In the genomic region with DNA sequence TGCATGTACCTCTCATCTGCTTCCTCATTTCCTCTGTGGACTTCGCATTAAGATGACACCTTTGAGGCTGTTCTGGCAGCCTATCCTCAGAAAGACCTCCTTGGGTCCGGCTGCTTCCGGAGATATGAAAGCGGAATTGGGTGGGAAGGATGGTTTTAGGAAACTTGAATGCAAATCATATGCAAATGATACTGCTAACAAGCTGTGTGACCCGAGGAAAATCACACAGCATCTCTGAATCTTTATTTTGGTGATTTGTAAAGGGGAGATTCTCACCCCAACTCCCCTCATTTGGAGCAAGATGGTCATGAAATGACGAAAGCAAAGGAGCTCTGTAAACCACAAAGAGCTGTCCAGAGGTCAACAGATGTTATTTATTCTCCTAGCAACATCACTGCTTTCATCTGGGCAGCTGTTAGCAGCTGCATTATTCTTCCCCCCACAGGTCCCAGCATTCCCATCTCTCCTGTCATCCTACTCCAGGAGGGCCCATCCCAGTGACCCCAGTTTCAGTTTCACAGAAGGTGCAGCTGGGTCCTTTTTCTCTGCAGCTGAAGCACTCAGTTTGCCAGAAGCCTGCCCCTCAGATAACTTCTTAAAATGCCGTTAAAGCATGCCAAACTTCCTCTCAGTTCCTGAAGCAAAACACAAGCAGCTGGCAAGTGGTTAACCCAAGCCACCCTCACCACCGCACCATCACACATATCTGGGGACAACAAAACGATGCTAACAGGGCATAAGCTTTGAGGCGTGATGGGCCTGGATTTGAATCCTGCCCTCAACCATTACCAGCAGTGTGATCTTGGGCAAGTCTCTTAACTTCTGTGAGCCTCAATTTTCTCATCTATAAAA, we compare ENCODE assay signal across 13 cellular contexts.
DNase-seq lines count a peak whose midpoint lies in the region; ATAC-seq and TF ChIP-seq lines count a peak whose summit lies in the region.
"Had no signal": no experiment of that assay in that cellular context is flagged by ENCODE, and none has a peak within 500 bp of the region (broad histone marks: within the 10 kb centered on the region; RNA-seq: fewer than 3 reads in every experiment).

No MANE protein-coding gene starts in this region.

- ATAC-seq in GM18870 (IDR thresholded peaks at IDR 0.05; ENCODE audit: unreplicated experiment) (peak; percentile 57), HG02981 (IDR thresholded peaks at IDR 0.05; ENCODE audit: unreplicated experiment) (peak; percentile 58), naive B cell (ENCODE audit: low read depth in 2 of 2) (peak; percentile 20 to 43)
- no peak for ATAC-seq in activated CD8-positive, alpha-beta T cell treated with anti-CD3 and anti-CD28 coated beads for 36 hours

- no peaks in the 10 kb centered on the region for H3K36me3 Mint-ChIP-seq in activated CD8-positive, alpha-beta T cell treated with anti-CD3 and anti-CD28 coated beads for 36 hours (ENCODE audit: low read depth)
- H3K36me3 Mint-ChIP-seq in naive B cell = peaks cover 0 to 8% of the 10 kb centered on the region in 2 donors

- no peak overlapping the region for H3K4me3 ChIP-seq in adrenal gland
- H3K4me3 ChIP-seq: esophagus squamous epithelium, upper lobe of left lung had no signal

- POLR2A ChIA-PET in activated CD8-positive, alpha-beta T cell treated with anti-CD3 and anti-CD28 coated beads for 36 hours (lab: Charles Lee) = no interaction called here

- CTCF ChIA-PET in activated CD8-positive, alpha-beta T cell treated with anti-CD3 and anti-CD28 coated beads for 36 hours (lab: Charles Lee) = no interaction called here

- H3K27ac Mint-ChIP-seq in activated CD8-positive, alpha-beta T cell treated with anti-CD3 and anti-CD28 coated beads for 36 hours = no peak overlapping the region
- peak overlapping the region in 4 of 6 donors; percentile 10 to 40 (median 34) for H3K27ac Mint-ChIP-seq in naive B cell
- H3K27ac Mint-ChIP-seq: progenitor cell of endocrine pancreas had no signal

- intact Hi-C loops in activated CD8-positive, alpha-beta T cell treated with anti-CD3 and anti-CD28 coated beads for 36 hours (cut with micrococcal nuclease) = no loop called here
- intact Hi-C loops in adrenal gland (cut with DNase I) = no loop called here

- no peaks in the 10 kb centered on the region for H3K9me3 ChIP-seq in adrenal gland (replicated peaks in 1 of 3)
- H3K9me3 ChIP-seq: esophagus squamous epithelium, upper lobe of left lung had no signal

- DNase-seq in activated CD8-positive, alpha-beta T cell treated with anti-CD3 and anti-CD28 coated beads for 36 hours = peak; percentile 25
- no peak for DNase-seq in naive B cell
- no peak for DNase-seq in G401 (ENCODE audit: low spot score)
- DNase-seq in NCI-H510A treated with DMSO at 0.1 percent for 48 hours (lab: John Stamatoyannopoulos, UW) = no peak
- DNase-seq in adrenal gland = no peak
- DNase-seq in SKM-1 treated with dmso at 0.1 percent for 144 hours (lab: John Stamatoyannopoulos, UW; ENCODE audit: unreplicated experiment) = no peak
- DNase-seq: activated CD8-positive, alpha-beta memory T cell treated with anti-CD3 and anti-CD28 coated beads for 24 hours; esophagus squamous epithelium; NCI-H526 treated with DMSO at 0.1 percent for 48 hours; upper lobe of left lung had no signal

- 69 to 79% (median 75%) methylated on average over 10 of the region's 10 CpGs for whole genome bisulfite sequencing in adrenal gland, 4 donors

- H3K9me3 Mint-ChIP-seq in activated CD8-positive, alpha-beta T cell treated with anti-CD3 and anti-CD28 coated beads for 36 hours = no peaks in the 10 kb centered on the region
- peaks cover 0 to 2% (median 0%) of the 10 kb centered on the region in 7 donors for H3K9me3 Mint-ChIP-seq in naive B cell

- H3K4me1 ChIP-seq in adrenal gland (replicated peaks in 1 of 2) = no peaks in the 10 kb centered on the region
- H3K4me1 ChIP-seq: esophagus squamous epithelium, upper lobe of left lung had no signal

- no peaks in the 10 kb centered on the region for H3K36me3 ChIP-seq in adrenal gland (replicated peaks in 1 of 2)
- H3K36me3 ChIP-seq: esophagus squamous epithelium, upper lobe of left lung had no signal

- no peak for TF ChIP-seq POLR2A in adrenal gland (IDR thresholded peaks at IDR 0.05)

- no peaks in the 10 kb centered on the region for H3K27me3 ChIP-seq in adrenal gland
- H3K27me3 ChIP-seq: esophagus squamous epithelium, upper lobe of left lung had no signal

- in situ Hi-C loops in G401 (cut with HindIII; ENCODE audit: low sequenced_read_pairs) = no loop called here

- no peaks in the 10 kb centered on the region for H3K4me1 Mint-ChIP-seq in activated CD8-positive, alpha-beta T cell treated with anti-CD3 and anti-CD28 coated beads for 36 hours (ENCODE audit: low read depth)
- peaks cover 10 to 16% (median 11%) of the 10 kb centered on the region in 3 donors for H3K4me1 Mint-ChIP-seq in naive B cell

- H3K27me3 Mint-ChIP-seq in activated CD8-positive, alpha-beta T cell treated with anti-CD3 and anti-CD28 coated beads for 36 hours = peaks cover 15% of the 10 kb centered on the region
- H3K27me3 Mint-ChIP-seq in naive B cell = peaks cover 0 to 9% (median 0%) of the 10 kb centered on the region in 3 donors
- H3K27me3 Mint-ChIP-seq: progenitor cell of endocrine pancreas had no signal

- no peak overlapping the region for H3K27ac ChIP-seq in adrenal gland
- H3K27ac ChIP-seq: upper lobe of left lung had no signal

- no peak for TF ChIP-seq CTCF in activated CD8-positive, alpha-beta T cell treated with anti-CD3 and anti-CD28 coated beads for 36 hours (IDR thresholded peaks at IDR 0.05)
- no peak for TF ChIP-seq CTCF in adrenal gland (IDR thresholded peaks at IDR 0.05)

- no peak overlapping the region for H3K4me3 Mint-ChIP-seq in activated CD8-positive, alpha-beta T cell treated with anti-CD3 and anti-CD28 coated beads for 36 hours
- no peak overlapping the region for H3K4me3 Mint-ChIP-seq in naive B cell
